ENCODE assay signal across 18 cellular contexts in the genomic region with DNA sequence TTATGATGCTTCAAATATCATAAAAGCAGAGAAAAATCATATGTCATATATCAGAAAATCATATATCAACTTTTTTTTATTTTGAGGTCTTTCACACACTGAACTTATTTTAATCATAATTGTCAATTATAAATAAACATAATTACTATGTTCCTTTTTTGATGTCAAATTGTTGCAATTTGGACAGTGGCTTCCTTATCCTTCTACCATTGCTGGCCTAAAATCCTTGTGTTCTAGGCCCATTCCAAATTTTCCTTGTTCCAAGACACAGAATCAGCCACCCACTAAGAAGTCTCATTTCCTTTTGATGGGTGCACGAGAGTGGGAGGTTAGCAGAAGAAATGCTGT. TPM values are rescaled to one million over a fixed set of nuclear protein-coding genes. Genes with fewer than 3 reads are reported as not detected.
DNase-seq lines count a peak whose midpoint lies in the region; ATAC-seq and TF ChIP-seq lines count a peak whose summit lies in the region.
"Had no signal": no experiment of that assay in that cellular context is flagged by ENCODE, and none has a peak within 500 bp of the region (broad histone marks: within the 10 kb centered on the region; RNA-seq: fewer than 3 reads in every experiment).

No MANE protein-coding gene starts in this region.

- H3K27ac ChIP-seq in VCaP: no peak overlapping the region
- H3K27ac ChIP-seq in left lung: peak overlapping the region; percentile 75 to 86
- H3K27ac ChIP-seq: SJSA1 had no signal

- ATAC-seq in activated naive CD8-positive, alpha-beta T cell treated with anti-CD3 and anti-CD28 coated beads, Interleukin-2, amount 50 U/mL, for 24 hours: no peak
- no peak for ATAC-seq in left lung

- no peaks in the 10 kb centered on the region for H3K36me3 ChIP-seq in left lung
- H3K36me3 ChIP-seq: left ventricle myocardium inferior, SJSA1, spleen had no signal

- no peak for DNase-seq in activated naive CD8-positive, alpha-beta T cell treated with anti-CD3 and anti-CD28 coated beads, Interleukin-2, amount 50 U/mL, for 24 hours
- no peak for DNase-seq in activated naive CD8-positive, alpha-beta T cell treated with anti-CD3 and anti-CD28 coated beads for 36 hours
- DNase-seq in left lung (no peak), type B pancreatic cell (ENCODE audit: extremely low spot score, unreplicated experiment) (no peak), middle frontal gyrus (ENCODE audit: extremely low spot score, low spot score) (no peak), amygdala (lab: John Stamatoyannopoulos, UW) (no peak)
- DNase-seq in stimulated activated CD4-positive, alpha-beta T cell treated with anti-CD3 and anti-CD28 coated beads, Interleukin-15, amount 100 ng/mL, for 24 hours: no peak
- DNase-seq: activated CD4-positive, CD25-positive, alpha-beta regulatory T cell; C1 segment of cervical spinal cord; DMS 273 treated with DMSO at 0.1 percent for 48 hours; left ventricle myocardium inferior; spleen; T-helper 9 cell had no signal

- H3K9me3 ChIP-seq in left lung: no peaks in the 10 kb centered on the region
- H3K9me3 ChIP-seq: left ventricle myocardium inferior, SJSA1, spleen had no signal

- peaks cover 8% of the 10 kb centered on the region for H3K27me3 Mint-ChIP-seq in activated naive CD8-positive, alpha-beta T cell treated with anti-CD3 and anti-CD28 coated beads, Interleukin-2, amount 50 U/mL, for 24 hours
- H3K27me3 Mint-ChIP-seq in activated naive CD8-positive, alpha-beta T cell treated with anti-CD3 and anti-CD28 coated beads for 36 hours: no peaks in the 10 kb centered on the region
- H3K27me3 Mint-ChIP-seq in type B pancreatic cell: peaks cover 9% of the 10 kb centered on the region

- peak overlapping the region; percentile 79 for H3K27ac Mint-ChIP-seq in activated naive CD8-positive, alpha-beta T cell treated with anti-CD3 and anti-CD28 coated beads, Interleukin-2, amount 50 U/mL, for 24 hours
- H3K27ac Mint-ChIP-seq in activated naive CD8-positive, alpha-beta T cell treated with anti-CD3 and anti-CD28 coated beads for 36 hours: no peak overlapping the region
- H3K27ac Mint-ChIP-seq in type B pancreatic cell: no peak overlapping the region

- H3K36me3 Mint-ChIP-seq in activated naive CD8-positive, alpha-beta T cell treated with anti-CD3 and anti-CD28 coated beads, Interleukin-2, amount 50 U/mL, for 24 hours (ENCODE audit: low read depth): no peaks in the 10 kb centered on the region
- no peaks in the 10 kb centered on the region for H3K36me3 Mint-ChIP-seq in activated naive CD8-positive, alpha-beta T cell treated with anti-CD3 and anti-CD28 coated beads for 36 hours
- no peaks in the 10 kb centered on the region for H3K36me3 Mint-ChIP-seq in type B pancreatic cell
- H3K36me3 Mint-ChIP-seq: activated CD4-positive, alpha-beta memory T cell treated with anti-CD3 and anti-CD28 coated beads for 36 hours had no signal

- peaks cover 7 to 21% of the 10 kb centered on the region in 2 donors for H3K4me1 ChIP-seq in left lung
- H3K4me1 ChIP-seq: SJSA1 had no signal

- H3K4me3 Mint-ChIP-seq in activated naive CD8-positive, alpha-beta T cell treated with anti-CD3 and anti-CD28 coated beads, Interleukin-2, amount 50 U/mL, for 24 hours: no peak overlapping the region
- H3K4me3 Mint-ChIP-seq in activated naive CD8-positive, alpha-beta T cell treated with anti-CD3 and anti-CD28 coated beads for 36 hours: no peak overlapping the region
- no peak overlapping the region for H3K4me3 Mint-ChIP-seq in type B pancreatic cell
- H3K4me3 Mint-ChIP-seq: activated CD4-positive, alpha-beta memory T cell treated with anti-CD3 and anti-CD28 coated beads for 36 hours had no signal

- no peaks in the 10 kb centered on the region for H3K9me3 Mint-ChIP-seq in activated naive CD8-positive, alpha-beta T cell treated with anti-CD3 and anti-CD28 coated beads, Interleukin-2, amount 50 U/mL, for 24 hours
- no peaks in the 10 kb centered on the region for H3K9me3 Mint-ChIP-seq in activated naive CD8-positive, alpha-beta T cell treated with anti-CD3 and anti-CD28 coated beads for 36 hours
- no peaks in the 10 kb centered on the region for H3K9me3 Mint-ChIP-seq in type B pancreatic cell
- H3K9me3 Mint-ChIP-seq: activated CD4-positive, alpha-beta memory T cell treated with anti-CD3 and anti-CD28 coated beads for 36 hours had no signal

- no peaks in the 10 kb centered on the region for H3K27me3 ChIP-seq in left lung
- H3K27me3 ChIP-seq: SJSA1 had no signal

- H3K4me1 Mint-ChIP-seq in activated naive CD8-positive, alpha-beta T cell treated with anti-CD3 and anti-CD28 coated beads, Interleukin-2, amount 50 U/mL, for 24 hours: peaks cover 11% of the 10 kb centered on the region
- H3K4me1 Mint-ChIP-seq in activated naive CD8-positive, alpha-beta T cell treated with anti-CD3 and anti-CD28 coated beads for 36 hours: peaks cover 11% of the 10 kb centered on the region
- H3K4me1 Mint-ChIP-seq in type B pancreatic cell (ENCODE audit: unreplicated experiment): no peaks in the 10 kb centered on the region

- intact Hi-C loops in left lung (cut with DNase I): loop anchor here in 1 of 2 donors (5.0 kb wide), 1 partner anchor 82 kb away; no protein-coding TSS in a partner anchor

- H3K4me3 ChIP-seq in left lung: no peak overlapping the region
- H3K4me3 ChIP-seq: left ventricle myocardium inferior, SJSA1 had no signal

- peak; percentile 40; the same call in 1 of the 2 replicates for TF ChIP-seq CTCF in VCaP (conservative IDR thresholded peaks at IDR 0.05)
- peak in 1 of 2 donors; percentile 6 for TF ChIP-seq CTCF in left lung (IDR thresholded peaks at IDR 0.05)
- peak; percentile 5 for TF ChIP-seq CTCF in type B pancreatic cell (conservative IDR thresholded peaks at IDR 0.05)

RNA-seq across cellular contexts. Expression of a gene that starts 28.9 kb away (rescaled TPM):
- not detected for total RNA-seq in activated naive CD8-positive, alpha-beta T cell treated with anti-CD3 and anti-CD28 coated beads for 36 hours
- total RNA-seq in left lung (not detected), type B pancreatic cell (ENCODE audit: low replicate concordance) (1.5 and 2.9 TPM in 2 replicates)
- total RNA-seq: A172; activated CD4-positive, alpha-beta memory T cell treated with anti-CD3 and anti-CD28 coated beads for 36 hours; G401; left ventricle myocardium inferior; SJSA1; spleen had no signal

RNA-seq across cellular contexts. Expression of a gene that starts 34.8 kb away (rescaled TPM):
- total RNA-seq in activated naive CD8-positive, alpha-beta T cell treated with anti-CD3 and anti-CD28 coated beads for 36 hours: 10 to 100 TPM; 80.2 to 87.4 TPM
- total RNA-seq in left lung: 10 to 100 TPM; 27.5 to 34.7 TPM
- 37.0 and 60.0 TPM in 2 replicates for total RNA-seq in type B pancreatic cell (ENCODE audit: low replicate concordance)

RNA-seq across cellular contexts. Expression of a gene that starts 50.4 kb away (rescaled TPM):
- 1 to 10 TPM in 1 of 2 experiments, under 1 TPM in 1; 0.95 to 1.8 TPM for total RNA-seq in activated naive CD8-positive, alpha-beta T cell treated with anti-CD3 and anti-CD28 coated beads for 36 hours
- total RNA-seq in left lung (under 1 TPM; 0.26 to 0.65 TPM), type B pancreatic cell (ENCODE audit: low replicate concordance) (1.0 and 1.5 TPM in 2 replicates)
- total RNA-seq: G401 had no signal

RNA-seq across cellular contexts. Expression of a gene that starts 50.9 kb away (rescaled TPM):
- 10 to 100 TPM in 1 of 2 experiments, 1 to 10 TPM in 1; 9.6 to 10.2 TPM for total RNA-seq in activated naive CD8-positive, alpha-beta T cell treated with anti-CD3 and anti-CD28 coated beads for 36 hours
- total RNA-seq in left lung: 10 to 100 TPM; 14.9 to 16.9 TPM
- 18.2 and 19.7 TPM in 2 replicates for total RNA-seq in type B pancreatic cell (ENCODE audit: low replicate concordance)
